18 cellular contexts compared by ENCODE assay signal in genomic region chr7:143392875-143393266, GRCh38. TPM values are rescaled to one million over a fixed set of nuclear protein-coding genes. Genes with fewer than 3 reads are reported as not detected.
A peak's percentile ranks its signal among the peaks of the same experiment; 100 is the strongest.
DNase-seq lines count a peak whose midpoint lies in the region; ATAC-seq, FAIRE-seq and TF ChIP-seq lines count a peak whose summit lies in the region.
"Had no signal": no experiment of that assay in that cellular context is flagged by ENCODE, and none has a peak within 500 bp of the region (broad histone marks: within the 10 kb centered on the region; RNA-seq: fewer than 3 reads in every experiment).

No MANE protein-coding gene starts in this region.

- in situ Hi-C loops in K562 (cut with MboI) = no loop called here

- TF ChIP-seq RAD21 in K562 (CRISPR knock-in tag; conservative IDR thresholded peaks at IDR 0.05 in 1 of 2, IDR thresholded peaks at IDR 0.05 in 1 of 2) = no peak

- H3K4me2 ChIP-seq in PC-3 (ENCODE audit: low read length) = no peak overlapping the region
- no peak overlapping the region for H3K4me2 ChIP-seq in K562 (ENCODE audit: insufficient read depth, low read length)
- H3K4me2 ChIP-seq: BLaER1 had no signal

- no peak for FAIRE-seq in K562 (lab: Jason Lieb, UNC)
- no peak for FAIRE-seq in small intestine (lab: Jason Lieb, UNC)
- FAIRE-seq: frontal cortex had no signal

- H3K9me3 ChIP-seq in PC-3 (ENCODE audit: low read length) (no peaks in the 10 kb centered on the region), K562 (replicated peaks; ENCODE audit: control insufficient read depth, insufficient read depth, low read depth, low read length) (no peaks in the 10 kb centered on the region), lower lobe of right lung (no peaks in the 10 kb centered on the region), tibial artery (no peaks in the 10 kb centered on the region), small intestine (ENCODE audit: control insufficient read depth, low read depth) (no peaks in the 10 kb centered on the region)
- H3K9me3 ChIP-seq: BLaER1, ovary, spleen had no signal

- no peak overlapping the region for H3K27ac ChIP-seq in PC-3 (ENCODE audit: low read length)
- H3K27ac ChIP-seq in K562 (ENCODE audit: extremely low read depth, low read depth, low read length) = no peak overlapping the region
- H3K27ac ChIP-seq in lower lobe of right lung = peak overlapping the region; percentile 79
- H3K27ac ChIP-seq in tibial artery = peak overlapping the region; percentile 96 to 100
- H3K27ac ChIP-seq in small intestine (ENCODE audit: low read depth in 1 of 2, low read length in 1 of 2) = no peak overlapping the region
- H3K27ac ChIP-seq: BLaER1 had no signal

- H3F3A ChIP-seq in PC-3 (ENCODE audit: low read length, unreplicated experiment) = no peaks in the 10 kb centered on the region

- DNase-seq in PC-3 = no peak
- DNase-seq in K562 (ENCODE audit: extremely low read depth in 1 of 4, low spot score in 3 of 4) = peak in 1 of 4 experiments; percentile 17
- no peak for DNase-seq in lower lobe of right lung
- DNase-seq in tibial artery = peak in 1 of 2 donors; percentile 46
- DNase-seq in small intestine = no peak
- no peak for DNase-seq in NK-92 treated with Interleukin-12 subunit alpha and Interleukin-12 subunit beta, amount 100 ng/mL, for 24 hours (lab: John Stamatoyannopoulos, UW)
- DNase-seq: activated CD4-positive, alpha-beta T cell treated with anti-CD3 and anti-CD28 coated beads for 1 hour; activated T-cell treated with anti-CD3 and anti-CD28 coated beads, Interleukin-2, amount 50 U/mL, for 1 hour; NCI-H1048; NCI-H748 treated with DMSO at 0.1 percent for 48 hours; ovary; SHP77; spleen; stimulated activated naive CD4-positive, alpha-beta T cell treated with Interleukin-2 at 50 U/mL for 16 hours had no signal

- peaks cover 13% of the 10 kb centered on the region for H3K36me3 ChIP-seq in PC-3 (ENCODE audit: low read depth, low read length)
- H3K36me3 ChIP-seq in K562 (ENCODE audit: control insufficient read depth, insufficient read depth, low read length) = peaks cover 39% of the 10 kb centered on the region; the same call in 2 of the 3 replicates
- peaks cover 46% of the 10 kb centered on the region for H3K36me3 ChIP-seq in lower lobe of right lung
- peaks cover 28 to 79% (median 49%) of the 10 kb centered on the region in 3 donors for H3K36me3 ChIP-seq in tibial artery
- peaks cover 0 to 14% of the 10 kb centered on the region in 2 donors for H3K36me3 ChIP-seq in small intestine (ENCODE audit: control insufficient read depth in 2 of 2, insufficient read depth in 2 of 2, low read length in 2 of 2)
- H3K36me3 ChIP-seq: ovary had no signal

- CTCF ChIA-PET in PC-3 (lab: Charles Lee) = no interaction called here
- CTCF ChIA-PET in K562 (lab: Yijun Ruan, JAX; ENCODE audit: low intra/inter-chr PET ratio) = no interaction called here

- H3K9me1 ChIP-seq in K562 (ENCODE audit: control insufficient read depth, insufficient read depth, low read length) = peaks cover 8% of the 10 kb centered on the region

- WGBS in K562 (ENCODE audit: insufficient coverage, low coverage, missing lambda C conversion rate) = 78% methylated on average over 6 of the region's 6 CpGs
- 96 to 100% (median 96%) methylated on average over 6 of the region's 6 CpGs for WGBS in small intestine, 3 donors

- H3K9ac ChIP-seq in PC-3 (ENCODE audit: low read length) = no peak overlapping the region
- no peak overlapping the region for H3K9ac ChIP-seq in K562 (ENCODE audit: insufficient read depth in 1 of 2, low read depth in 2 of 2, low read length in 2 of 2)
- H3K9ac ChIP-seq: BLaER1 had no signal

- H3K79me2 ChIP-seq in PC-3 (ENCODE audit: low read length) (no peaks in the 10 kb centered on the region), K562 (ENCODE audit: control insufficient read depth, insufficient read depth, low read length) (no peaks in the 10 kb centered on the region)

- intact Hi-C loops in PC-3 (cut with micrococcal nuclease) (no loop called here), K562 (cut with micrococcal nuclease) (no loop called here), lower lobe of right lung (cut with DNase I) (no loop called here), tibial artery (cut with DNase I; ENCODE audit: low total_unique reads) (no loop called here)

- H3K4me3 ChIP-seq in PC-3 (ENCODE audit: low read length) = no peak overlapping the region
- H3K4me3 ChIP-seq in K562 = no peak overlapping the region
- no peak overlapping the region for H3K4me3 ChIP-seq in lower lobe of right lung
- no peak overlapping the region for H3K4me3 ChIP-seq in tibial artery
- H3K4me3 ChIP-seq in small intestine (ENCODE audit: low read depth in 1 of 2, low read length in 2 of 2) = no peak overlapping the region
- H3K4me3 ChIP-seq: BLaER1, ovary, spleen had no signal

- peak; percentile 5 for ATAC-seq in PC-3
- ATAC-seq in K562 = no peak
- no peak for ATAC-seq in lower lobe of right lung
- no peak for ATAC-seq in HG03442 (IDR thresholded peaks at IDR 0.05; ENCODE audit: unreplicated experiment)

- POLR2A ChIA-PET in PC-3 (lab: Charles Lee; ENCODE audit: unreplicated experiment) (interaction anchor here (0.6 kb wide), 2 partner anchors 9 to 61 kb away, joined by 3 to 9 read pairs; no protein-coding TSS in a partner anchor), K562 (lab: Yijun Ruan, JAX) (interaction anchor here (0.6 to 9.7 kb wide), 8 partner anchors 9 to 130 kb away, joined by 3 to 131 read pairs (median 4); partner anchors contain the start of genes EPHA1, GSTK1 and ZYX)

- no peaks in the 10 kb centered on the region for H3K4me1 ChIP-seq in PC-3 (ENCODE audit: insufficient read depth, low read length)
- peaks cover 0 to 20% of the 10 kb centered on the region in 2 experiments; a peak in 2 of 5 replicates for H3K4me1 ChIP-seq in K562 (replicated peaks in 1 of 2; ENCODE audit: control insufficient read depth in 2 of 2, insufficient read depth in 2 of 2, low read length in 2 of 2)
- peaks cover 58% of the 10 kb centered on the region for H3K4me1 ChIP-seq in lower lobe of right lung
- peaks cover 5 to 69% (median 55%) of the 10 kb centered on the region in 4 donors for H3K4me1 ChIP-seq in tibial artery
- H3K4me1 ChIP-seq in small intestine (ENCODE audit: control insufficient read depth in 2 of 2, insufficient read depth in 1 of 2, low read depth in 1 of 2, low read length in 1 of 2) = peaks cover 0 to 2% of the 10 kb centered on the region in 2 donors

- H2AFZ ChIP-seq in PC-3 (ENCODE audit: low read length) = no peak overlapping the region
- H2AFZ ChIP-seq in K562 (ENCODE audit: low read depth, low read length) = no peak overlapping the region

- TF ChIP-seq CTCF in PC-3 (conservative IDR thresholded peaks at IDR 0.05; ENCODE audit: low read depth, low read length) (no peak), K562 (IDR thresholded peaks at IDR 0.05 in 2 of 3, conservative IDR thresholded peaks at IDR 0.05 in 1 of 3; ENCODE audit: insufficient read depth in 2 of 3, low read depth in 1 of 3, low read length in 3 of 3) (no peak), lower lobe of right lung (IDR thresholded peaks at IDR 0.05) (no peak), tibial artery (IDR thresholded peaks at IDR 0.05) (no peak)

- H4K20me1 ChIP-seq in PC-3 (ENCODE audit: low read length) = no peaks in the 10 kb centered on the region
- H4K20me1 ChIP-seq in K562 (replicated peaks; ENCODE audit: control insufficient read depth, insufficient read depth, low read length) = peaks cover 25% of the 10 kb centered on the region
- H4K20me1 ChIP-seq: BLaER1 had no signal

- TF ChIP-seq EP300 in K562 (IDR thresholded peaks at IDR 0.05; ENCODE audit: low read length) = no peak

- TSS peak; percentile 0 for BruUV-seq in PC-3 (replicated peaks; lab: Mats Ljungman, UMichigan)
- no TSS peak for BruUV-seq in K562 (replicated peaks; lab: Mats Ljungman, UMichigan)

- no peaks in the 10 kb centered on the region for H3K9me2 ChIP-seq in PC-3 (replicated peaks; ENCODE audit: low read length)

- H3K27me3 ChIP-seq in PC-3 (ENCODE audit: low read length) = no peaks in the 10 kb centered on the region
- H3K27me3 ChIP-seq in K562 (ENCODE audit: control insufficient read depth in 2 of 2, insufficient read depth in 2 of 2, low read length in 2 of 2) = peaks cover 15 to 46% of the 10 kb centered on the region in 2 experiments; a peak in 4 of 5 replicates
- no peaks in the 10 kb centered on the region for H3K27me3 ChIP-seq in lower lobe of right lung (ENCODE audit: low read depth)
- H3K27me3 ChIP-seq in tibial artery = no peaks in the 10 kb centered on the region
- H3K27me3 ChIP-seq in small intestine (ENCODE audit: control insufficient read depth in 2 of 2, insufficient read depth in 2 of 2, low read length in 2 of 2) = no peaks in the 10 kb centered on the region
- H3K27me3 ChIP-seq: BLaER1, ovary, spleen had no signal

- no peak; the same call in 1 of the 2 replicates for TF ChIP-seq POLR2A in K562 (conservative IDR thresholded peaks at IDR 0.05)

RNA-seq across cellular contexts. Expression of gene ZYX, which starts 11.7 kb away (rescaled TPM):
- total RNA-seq in PC-3 (2014; rRNA removed) (103 and 108 TPM in 2 replicates), K562 (2014; rRNA removed) (26.9 and 37.8 TPM in 2 replicates), K562 (2014; rRNA removed; fragmentation: Illumina TruSeq; extraction: Trizol) (9.2 and 11.5 TPM in 2 replicates), K562 (2015; rRNA removed; fragmentation: Illumina TruSeq; extraction: Trizol) (15.7 and 17.3 TPM in 2 replicates), K562 (2021) (114 and 130 TPM in 2 replicates), lower lobe of right lung (231 TPM)
- 38.7 and 99.5 TPM in 2 replicates for total RNA-seq in K562 (2011; cell fraction: chromatin; rRNA removed; ENCODE audit: low replicate concordance)
- 54.7 and 66.9 TPM in 2 replicates for total RNA-seq in K562 (2011; cell fraction: nucleolus; rRNA removed)
- total RNA-seq in K562 (2011; cell fraction: nucleoplasm; rRNA removed) = 41.5 and 64.4 TPM in 2 replicates
- polyA plus RNA-seq in K562 (2011; rRNA removed) (9.0 and 18.5 TPM in 2 replicates), K562 (2014; fragmentation: Illumina TruSeq; extraction: Trizol) (81.7 and 116 TPM in 2 replicates), K562 (2014; fragmentation: Nextera tagmentation; extraction: Ambion mirVana) (1 to 10 TPM; 1.8 to 3.1 TPM), K562 (2014; rRNA removed) (30.0 and 35.0 TPM in 2 replicates), small intestine (10 to 100 TPM; 50.3 to 73.2 (median 50.8) TPM)
- 15.7 and 26.2 TPM in 2 replicates for polyA plus RNA-seq in K562 (2011; cell fraction: cytosol; rRNA removed)
- 53.7 and 98.4 TPM in 2 replicates for polyA plus RNA-seq in K562 (2011; cell fraction: nucleus; rRNA removed)
- polyA plus RNA-seq in K562 (2012) = 141 and 252 TPM in 2 replicates
- 8.3 and 9.5 TPM in 2 replicates for polyA minus RNA-seq in K562 (2011; rRNA and poly(A)+ RNA removed)
- polyA minus RNA-seq in K562 (2011; cell fraction: cytosol; rRNA and poly(A)+ RNA removed) = 57.5 and 83.9 TPM in 2 replicates
- polyA minus RNA-seq in K562 (2011; cell fraction: nucleus; rRNA and poly(A)+ RNA removed) = 35.4 and 38.0 TPM in 2 replicates

RNA-seq across cellular contexts. Expression of gene EPHA1, which starts 15.8 kb away (rescaled TPM):
- 43.9 and 46.4 TPM in 2 replicates for total RNA-seq in PC-3 (2014; rRNA removed)
- 0.37 TPM in 1 of 2 replicates, not detected in the other for total RNA-seq in K562 (2011; cell fraction: chromatin; rRNA removed; ENCODE audit: low replicate concordance)
- 0.26 and 0.67 TPM in 2 replicates for total RNA-seq in K562 (2011; cell fraction: nucleolus; rRNA removed)
- total RNA-seq in K562 (2011; cell fraction: nucleoplasm; rRNA removed) = 0.37 TPM in 1 of 2 replicates, not detected in the other
- not detected in 2 replicates for total RNA-seq in K562 (2014; rRNA removed)
- total RNA-seq in K562 (2014; rRNA removed; fragmentation: Illumina TruSeq; extraction: Trizol) = not detected in 2 replicates
- not detected in 2 replicates for total RNA-seq in K562 (2015; rRNA removed; fragmentation: Illumina TruSeq; extraction: Trizol)
- total RNA-seq in K562 (2021) = 0.22 and 0.25 TPM in 2 replicates
- polyA plus RNA-seq in K562 (2011; rRNA removed) = 0.07 and 0.32 TPM in 2 replicates
- polyA plus RNA-seq in K562 (2011; cell fraction: cytosol; rRNA removed) = 0.03 and 0.39 TPM in 2 replicates
- 0.25 and 1.1 TPM in 2 replicates for polyA plus RNA-seq in K562 (2011; cell fraction: nucleus; rRNA removed)
- polyA plus RNA-seq in K562 (2012) = 2.7 and 3.5 TPM in 2 replicates
- not detected in 2 replicates for polyA plus RNA-seq in K562 (2014; fragmentation: Illumina TruSeq; extraction: Trizol)
- not detected for polyA plus RNA-seq in K562 (2014; fragmentation: Nextera tagmentation; extraction: Ambion mirVana)
- polyA plus RNA-seq in K562 (2014; rRNA removed) = 0.05 and 0.57 TPM in 2 replicates
- 0.14 TPM in 1 of 2 replicates, not detected in the other for polyA minus RNA-seq in K562 (2011; rRNA and poly(A)+ RNA removed)
- not detected in 2 replicates for polyA minus RNA-seq in K562 (2011; cell fraction: cytosol; rRNA and poly(A)+ RNA removed)
- 0.54 TPM in 1 of 2 replicates, not detected in the other for polyA minus RNA-seq in K562 (2011; cell fraction: nucleus; rRNA and poly(A)+ RNA removed)
- total RNA-seq in lower lobe of right lung = 9.0 TPM
- polyA plus RNA-seq in small intestine = 10 to 100 TPM; 14.6 to 42.3 (median 19.6) TPM

RNA-seq across cellular contexts. Expression of gene FAM131B, which starts 30.4 kb away (rescaled TPM):
- total RNA-seq in PC-3 (2014; rRNA removed) (6.9 and 7.7 TPM in 2 replicates), K562 (2014; rRNA removed) (not detected in 2 replicates), K562 (2014; rRNA removed; fragmentation: Illumina TruSeq; extraction: Trizol) (not detected in 2 replicates), K562 (2015; rRNA removed; fragmentation: Illumina TruSeq; extraction: Trizol) (not detected in 2 replicates), K562 (2021) (0.04 TPM in 2 replicates), lower lobe of right lung (0.53 TPM)
- 0.07 TPM in 1 of 2 replicates, not detected in the other for total RNA-seq in K562 (2011; cell fraction: chromatin; rRNA removed; ENCODE audit: low replicate concordance)
- total RNA-seq in K562 (2011; cell fraction: nucleolus; rRNA removed) = not detected in 2 replicates
- total RNA-seq in K562 (2011; cell fraction: nucleoplasm; rRNA removed) = not detected in 2 replicates
- polyA plus RNA-seq in K562 (2011; rRNA removed) (0.03 and 0.11 TPM in 2 replicates), K562 (2014; fragmentation: Illumina TruSeq; extraction: Trizol) (not detected in 2 replicates), K562 (2014; fragmentation: Nextera tagmentation; extraction: Ambion mirVana) (not detected), K562 (2014; rRNA removed) (not detected in 2 replicates), small intestine (1 to 10 TPM in 1 of 3 donors, under 1 TPM in 1, not detected in 1; 0.54 to 3.3 TPM)
- polyA plus RNA-seq in K562 (2011; cell fraction: cytosol; rRNA removed) = not detected in 2 replicates
- 0.09 TPM in 1 of 2 replicates, not detected in the other for polyA plus RNA-seq in K562 (2011; cell fraction: nucleus; rRNA removed)
- polyA plus RNA-seq in K562 (2012) = 0.03 TPM in 2 replicates
- polyA minus RNA-seq in K562 (2011; rRNA and poly(A)+ RNA removed) = not detected in 2 replicates
- 0.29 TPM in 1 of 2 replicates, not detected in the other for polyA minus RNA-seq in K562 (2011; cell fraction: cytosol; rRNA and poly(A)+ RNA removed)
- polyA minus RNA-seq in K562 (2011; cell fraction: nucleus; rRNA and poly(A)+ RNA removed) = 0.33 TPM in 1 of 2 replicates, not detected in the other

RNA-seq across cellular contexts. Expression of gene TAS2R60, which starts 50.4 kb away (rescaled TPM):
- total RNA-seq in PC-3 (2014; rRNA removed) (not detected in 2 replicates), K562 (2014; rRNA removed) (not detected in 2 replicates), K562 (2014; rRNA removed; fragmentation: Illumina TruSeq; extraction: Trizol) (not detected in 2 replicates), K562 (2015; rRNA removed; fragmentation: Illumina TruSeq; extraction: Trizol) (not detected in 2 replicates), K562 (2021) (not detected in 2 replicates), lower lobe of right lung (not detected)
- total RNA-seq in K562 (2011; cell fraction: chromatin; rRNA removed; ENCODE audit: low replicate concordance) = 1.6 and 5.5 TPM in 2 replicates
- total RNA-seq in K562 (2011; cell fraction: nucleolus; rRNA removed) = 1.0 and 1.1 TPM in 2 replicates
- total RNA-seq in K562 (2011; cell fraction: nucleoplasm; rRNA removed) = 0.88 and 3.2 TPM in 2 replicates
- polyA plus RNA-seq in K562 (2011; rRNA removed) (0.08 TPM in 2 replicates), K562 (2014; fragmentation: Illumina TruSeq; extraction: Trizol) (not detected in 2 replicates), K562 (2014; fragmentation: Nextera tagmentation; extraction: Ambion mirVana) (not detected), K562 (2014; rRNA removed) (0.28 TPM in 1 of 2 replicates, not detected in the other), small intestine (not detected)
- polyA plus RNA-seq in K562 (2011; cell fraction: cytosol; rRNA removed) = not detected in 2 replicates
- polyA plus RNA-seq in K562 (2011; cell fraction: nucleus; rRNA removed) = 0.33 and 0.53 TPM in 2 replicates
- 0.08 and 0.14 TPM in 2 replicates for polyA plus RNA-seq in K562 (2012)
- 0.27 and 0.46 TPM in 2 replicates for polyA minus RNA-seq in K562 (2011; rRNA and poly(A)+ RNA removed)
- not detected in 2 replicates for polyA minus RNA-seq in K562 (2011; cell fraction: cytosol; rRNA and poly(A)+ RNA removed)
- 0.54 and 0.67 TPM in 2 replicates for polyA minus RNA-seq in K562 (2011; cell fraction: nucleus; rRNA and poly(A)+ RNA removed)
- total RNA-seq: frontal cortex; T-helper 2 cell treated with Interferon-gamma antibody and Interleukin-4, amounts not matched to agents 100 ng/mL and 5 ng/mL, for 36 hours had no signal
- polyA plus RNA-seq: ovary, spleen had no signal

Comparison
In these comparisons a context has a peak if more than half of its experiments do, and no peak if none do; other contexts are left out.
1. H3K27ac ChIP-seq: peak in lower lobe of right lung (single experiment) and tibial artery (2 of 2); none in PC-3 (single experiment), K562 (single experiment) and small intestine (0 of 2).